ENCODE assay signal across 10 cellular contexts in the genomic region with DNA sequence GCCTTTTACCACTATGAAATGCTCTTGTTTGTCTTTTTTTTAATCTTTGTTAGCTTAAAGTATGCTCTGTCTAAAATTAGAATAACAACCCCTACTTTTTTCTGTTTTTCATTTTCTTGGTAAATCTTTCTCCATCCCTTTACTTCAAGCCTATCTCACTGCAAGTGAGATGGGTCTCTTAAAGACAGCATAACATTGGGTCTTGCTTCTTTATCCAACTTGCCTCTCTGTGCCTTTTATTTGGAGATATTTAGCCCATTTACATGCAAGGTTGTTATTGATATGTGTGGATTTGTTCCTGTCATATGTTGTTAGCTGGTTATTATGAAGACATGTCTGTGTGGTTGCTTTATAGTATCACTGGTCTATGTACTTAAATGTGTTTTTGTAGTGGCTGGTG.
"Had no signal": no experiment of that assay in that cellular context is flagged by ENCODE, and none has a peak within 500 bp of the region (broad histone marks: within the 10 kb centered on the region; RNA-seq: fewer than 3 reads in every experiment).

No MANE protein-coding gene starts in this region.

- FAIRE-seq: HepG2, HTR-8/SVneo, K562 had no signal

- H3K4me1 Mint-ChIP-seq: IgD-negative memory B cell had no signal

- DNase-seq: IMR-90, Karpas-422, KBM-7, KG1 had no signal

- H3K4me3 ChIP-seq: K562 had no signal

- ATAC-seq: HepG2, K562 had no signal

- H3K27ac Mint-ChIP-seq: IgD-negative memory B cell had no signal

- H3K4me3 Mint-ChIP-seq: IgD-negative memory B cell had no signal

- H3K27ac ChIP-seq: HL-60, KMS-11 had no signal
